8 cellular contexts compared by ENCODE assay signal in genomic region chr10:689433-690226, GRCh38. TPM values are rescaled to one million over a fixed set of nuclear protein-coding genes. Genes with fewer than 3 reads are reported as not detected.
A peak's percentile ranks its signal among the peaks of the same experiment; 100 is the strongest.
DNase-seq lines count a peak whose midpoint lies in the region; ATAC-seq and TF ChIP-seq lines count a peak whose summit lies in the region.

TSS of gene DIP2C (minus strand) at chr10:689668. CDS start at chr10:689578, 90 bp downstream.

- in situ Hi-C loops in GM13977 (cut with MboI; ENCODE audit: low pct_unique_long_range_greater_than_20kb, low sequenced_read_pairs, unreplicated experiment) (no loop called here), GM13976 (cut with MboI; ENCODE audit: low sequenced_read_pairs, unreplicated experiment) (no loop called here)

- DNase-seq in A172 (ENCODE audit: low spot score): peak; percentile 44
- peak; percentile 68 for DNase-seq in GM13977 (ENCODE audit: low spot score)
- DNase-seq in SK-N-DZ (ENCODE audit: low spot score): peak; percentile 66
- no peak for DNase-seq in mesenteric fat pad (ENCODE audit: low spot score)
- DNase-seq in tibial nerve (ENCODE audit: low spot score in 2 of 2): peak; percentile 41 to 54
- DNase-seq in GM13976 (ENCODE audit: low spot score): no peak

- H3K36me3 ChIP-seq in tibial nerve: no peaks in the 10 kb centered on the region

- TF ChIP-seq POLR2A in tibial nerve (IDR thresholded peaks at IDR 0.05): peak; percentile 26 to 62

- peak in 1 of 2 donors; percentile 47 for TF ChIP-seq EP300 in tibial nerve (IDR thresholded peaks at IDR 0.05)

- no peaks in the 10 kb centered on the region for H3K27me3 ChIP-seq in tibial nerve

- H3K27ac ChIP-seq in tibial nerve: peak within 1 kb of the TSS; percentile 87 to 98 (median 92)

- H3K4me3 ChIP-seq in tibial nerve: peak within 1 kb of the TSS; percentile 69 to 92 (median 89)

- peaks cover 0 to 40% (median 11%) of the 10 kb centered on the region in 4 donors for H3K4me1 ChIP-seq in tibial nerve

- TF ChIP-seq CTCF in GM13977 (IDR thresholded peaks at IDR 0.05; ENCODE audit: extremely low read depth, insufficient read depth, missing control alignments) (no peak), tibial nerve (IDR thresholded peaks at IDR 0.05) (no peak), GM13976 (IDR thresholded peaks at IDR 0.05; ENCODE audit: borderline replicate concordance, control extremely low read depth, extremely low read depth, insufficient read depth, missing control alignments) (no peak)

- no peaks in the 10 kb centered on the region for H3K9me3 ChIP-seq in tibial nerve

- WGBS in tibial nerve, 2 donors: 0 to 3% methylated on average over 6 to 34 of the region's 135 CpGs

- ATAC-seq in esophagus mucosa: peak; percentile 43
- ATAC-seq in HG02981 (IDR thresholded peaks at IDR 0.05; ENCODE audit: unreplicated experiment): no peak

RNA-seq across cellular contexts. Expression of gene DIP2C, which starts in this region (rescaled TPM):
- total RNA-seq in A172 (2014; rRNA removed; shearing (Covaris generic)): 10.0 and 12.8 TPM in 2 replicates
- 5.8 and 6.8 TPM in 2 replicates for polyA plus RNA-seq in SK-N-DZ (2014; cell fraction: cytosol; rRNA removed)
- polyA plus RNA-seq in SK-N-DZ (2014; cell fraction: nucleus; rRNA removed): 5.8 and 13.1 TPM in 2 replicates
- total RNA-seq in esophagus mucosa (3.6 TPM), mesenteric fat pad (38.5 TPM), tibial nerve (10 to 100 TPM; 31.4 to 46.5 (median 36.0) TPM)

Comparison
In these comparisons a context has a peak if more than half of its experiments do, and no peak if none do; other contexts are left out.
1. DNase-seq: peak in A172 (single experiment), GM13977 (single experiment), SK-N-DZ (single experiment) and tibial nerve (2 of 2); none in mesenteric fat pad (single experiment) and GM13976 (single experiment).